Comparison of ENCODE assay signal across 23 cellular contexts in the genomic region with DNA sequence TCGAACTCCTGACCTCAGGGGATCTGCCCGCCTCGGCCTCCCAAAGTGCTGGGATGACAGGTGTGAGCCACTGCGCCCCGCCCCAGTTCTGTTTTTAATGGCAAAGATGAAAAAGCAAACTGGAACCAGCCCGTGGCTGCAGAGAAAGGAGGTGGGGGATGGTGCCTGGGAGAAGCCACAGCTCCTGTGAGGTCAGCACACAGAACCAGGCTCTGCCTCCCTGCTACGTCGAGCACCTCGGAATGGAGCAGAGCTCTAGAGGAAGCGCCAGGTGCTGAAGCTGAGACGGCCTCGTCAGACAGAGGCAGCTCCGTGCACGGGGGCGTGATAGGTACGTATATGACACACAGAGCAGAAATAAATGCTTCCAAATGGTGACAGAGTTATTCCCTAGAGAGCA. TPM values are rescaled to one million over a fixed set of nuclear protein-coding genes. Genes with fewer than 3 reads are reported as not detected.
A peak's percentile ranks its signal among the peaks of the same experiment; 100 is the strongest.
DNase-seq lines count a peak whose midpoint lies in the region; ATAC-seq lines count a peak whose summit lies in the region.
"Had no signal": no experiment of that assay in that cellular context is flagged by ENCODE, and none has a peak within 500 bp of the region (broad histone marks: within the 10 kb centered on the region; RNA-seq: fewer than 3 reads in every experiment).

No MANE protein-coding gene starts in this region.

- H3K4me1 Mint-ChIP-seq in activated T-cell treated with anti-CD3 and anti-CD28 coated beads, Interleukin-2, amount 50 U/mL, for 24 hours (ENCODE audit: low read depth): peaks cover 2% of the 10 kb centered on the region
- H3K4me1 Mint-ChIP-seq in activated T-cell treated with anti-CD3 and anti-CD28 coated beads, Interleukin-2, amount 50 U/mL, for 4 hours (ENCODE audit: low read depth): no peaks in the 10 kb centered on the region
- H3K4me1 Mint-ChIP-seq in activated CD4-positive, alpha-beta T cell treated with anti-CD3 and anti-CD28 coated beads, Interleukin-2, amount 10 ng/mL, durations not matched to agents 7 days and 5 days: peaks cover 3% of the 10 kb centered on the region

- CTCF ChIA-PET in activated CD4-positive, alpha-beta T cell treated with anti-CD3 and anti-CD28 coated beads, Interleukin-2, amount 10 ng/mL, durations not matched to agents 7 days and 5 days (lab: Charles Lee): no interaction called here

- no peak for ATAC-seq in activated T-cell treated with anti-CD3 and anti-CD28 coated beads, Interleukin-2, amount 50 U/mL, for 4 hours
- ATAC-seq in HG03521 (IDR thresholded peaks at IDR 0.05; ENCODE audit: unreplicated experiment): no peak
- ATAC-seq in GM21528 (IDR thresholded peaks at IDR 0.05; ENCODE audit: low FRiP score, unreplicated experiment): no peak
- ATAC-seq in GM18909 (IDR thresholded peaks at IDR 0.05; ENCODE audit: poor library complexity, unreplicated experiment): no peak

- POLR2A ChIA-PET in activated CD4-positive, alpha-beta T cell treated with anti-CD3 and anti-CD28 coated beads, Interleukin-2, amount 10 ng/mL, durations not matched to agents 7 days and 5 days (lab: Charles Lee): no interaction called here

- H3K9me3 Mint-ChIP-seq in activated T-cell treated with anti-CD3 and anti-CD28 coated beads, Interleukin-2, amount 50 U/mL, for 24 hours: no peaks in the 10 kb centered on the region
- no peaks in the 10 kb centered on the region for H3K9me3 Mint-ChIP-seq in activated T-cell treated with anti-CD3 and anti-CD28 coated beads, Interleukin-2, amount 50 U/mL, for 4 hours
- no peaks in the 10 kb centered on the region for H3K9me3 Mint-ChIP-seq in activated CD4-positive, alpha-beta T cell treated with anti-CD3 and anti-CD28 coated beads, Interleukin-2, amount 10 ng/mL, durations not matched to agents 7 days and 5 days

- H3K4me3 Mint-ChIP-seq in activated T-cell treated with anti-CD3 and anti-CD28 coated beads, Interleukin-2, amount 50 U/mL, for 24 hours: no peak overlapping the region
- no peak overlapping the region for H3K4me3 Mint-ChIP-seq in activated T-cell treated with anti-CD3 and anti-CD28 coated beads, Interleukin-2, amount 50 U/mL, for 4 hours
- H3K4me3 Mint-ChIP-seq in activated CD4-positive, alpha-beta T cell treated with anti-CD3 and anti-CD28 coated beads, Interleukin-2, amount 10 ng/mL, durations not matched to agents 7 days and 5 days: no peak overlapping the region
- H3K4me3 Mint-ChIP-seq: CD14-positive monocyte had no signal

- H3K27ac Mint-ChIP-seq in activated T-cell treated with anti-CD3 and anti-CD28 coated beads, Interleukin-2, amount 50 U/mL, for 24 hours: peak overlapping the region; percentile 23
- H3K27ac Mint-ChIP-seq in activated CD4-positive, alpha-beta T cell treated with anti-CD3 and anti-CD28 coated beads, Interleukin-2, amount 10 ng/mL, durations not matched to agents 7 days and 5 days: no peak overlapping the region

- no peak for DNase-seq in activated T-cell treated with anti-CD3 and anti-CD28 coated beads, Interleukin-2, amount 50 U/mL, for 24 hours
- DNase-seq in activated T-cell treated with anti-CD3 and anti-CD28 coated beads, Interleukin-2, amount 50 U/mL, for 4 hours: no peak
- DNase-seq in NCI-H2107 (lab: John Stamatoyannopoulos, UW): peak; percentile 80
- peak; percentile 42 to 96 (median 78) for DNase-seq in head of caudate nucleus
- DNase-seq in activated CD4-positive, alpha-beta T cell treated with anti-CD3 and anti-CD28 coated beads, Interleukin-2, amount 10 ng/mL, durations not matched to agents 7 days and 5 days: no peak
- DNase-seq: Caco-2, DMS53, KG1, MG63, NCI-H1105 treated with DMSO at 0.1 percent for 48 hours, NCI-H187 treated with DMSO at 0.1 percent for 48 hours, NCI-H2171 treated with DMSO at 0.1 percent for 48 hours, NCI-H524, PC-9, Right ventricle myocardium superior, SK-N-SH had no signal

- peaks cover under 1% of the 10 kb centered on the region for H3K27me3 Mint-ChIP-seq in activated T-cell treated with anti-CD3 and anti-CD28 coated beads, Interleukin-2, amount 50 U/mL, for 24 hours
- H3K27me3 Mint-ChIP-seq in activated T-cell treated with anti-CD3 and anti-CD28 coated beads, Interleukin-2, amount 50 U/mL, for 4 hours (ENCODE audit: low read depth): no peaks in the 10 kb centered on the region
- no peaks in the 10 kb centered on the region for H3K27me3 Mint-ChIP-seq in activated CD4-positive, alpha-beta T cell treated with anti-CD3 and anti-CD28 coated beads, Interleukin-2, amount 10 ng/mL, durations not matched to agents 7 days and 5 days

- intact Hi-C loops in head of caudate nucleus (cut with DNase I): no loop called here

- peaks cover 47% of the 10 kb centered on the region for H3K36me3 Mint-ChIP-seq in activated T-cell treated with anti-CD3 and anti-CD28 coated beads, Interleukin-2, amount 50 U/mL, for 24 hours (ENCODE audit: low read depth)
- peaks cover 6% of the 10 kb centered on the region for H3K36me3 Mint-ChIP-seq in activated T-cell treated with anti-CD3 and anti-CD28 coated beads, Interleukin-2, amount 50 U/mL, for 4 hours (ENCODE audit: insufficient read depth)
- peaks cover 9% of the 10 kb centered on the region for H3K36me3 Mint-ChIP-seq in activated CD4-positive, alpha-beta T cell treated with anti-CD3 and anti-CD28 coated beads, Interleukin-2, amount 10 ng/mL, durations not matched to agents 7 days and 5 days (ENCODE audit: low read depth)

RNA-seq across cellular contexts. Expression of gene DRD4, which starts 8.5 kb away (rescaled TPM):
- under 1 TPM in 2 of 3 donors, not detected in 1; 0.13 to 0.28 TPM for total RNA-seq in activated T-cell treated with anti-CD3 and anti-CD28 coated beads, Interleukin-2, amount 50 U/mL, for 4 hours
- total RNA-seq in activated CD4-positive, alpha-beta T cell treated with anti-CD3 and anti-CD28 coated beads, Interleukin-2, amount 10 ng/mL, durations not matched to agents 7 days and 5 days: under 1 TPM; 0.21 to 0.30 TPM
- total RNA-seq: A172, Right ventricle myocardium superior had no signal

RNA-seq across cellular contexts. Expression of gene SCT, which starts 18.6 kb away (rescaled TPM):
- not detected for total RNA-seq in activated T-cell treated with anti-CD3 and anti-CD28 coated beads, Interleukin-2, amount 50 U/mL, for 4 hours
- total RNA-seq in activated CD4-positive, alpha-beta T cell treated with anti-CD3 and anti-CD28 coated beads, Interleukin-2, amount 10 ng/mL, durations not matched to agents 7 days and 5 days: not detected
- total RNA-seq: A172; Caco-2; PC-9; Right ventricle myocardium superior; T-helper 1 cell treated with Interleukin-12 subunit alpha and Interleukin-12 subunit beta and Interleukin-4 antibody, amounts not matched to agents 30 ng/mL and 1 ng/mL, for 36 hours had no signal

RNA-seq across cellular contexts. Expression of gene CDHR5, which starts 20.8 kb away (rescaled TPM):
- total RNA-seq in activated T-cell treated with anti-CD3 and anti-CD28 coated beads, Interleukin-2, amount 50 U/mL, for 4 hours: not detected
- not detected for total RNA-seq in activated CD4-positive, alpha-beta T cell treated with anti-CD3 and anti-CD28 coated beads, Interleukin-2, amount 10 ng/mL, durations not matched to agents 7 days and 5 days
- total RNA-seq: A172; H1; PC-9; Right ventricle myocardium superior; T-helper 1 cell treated with Interleukin-12 subunit alpha and Interleukin-12 subunit beta and Interleukin-4 antibody, amounts not matched to agents 30 ng/mL and 1 ng/mL, for 36 hours had no signal

RNA-seq across cellular contexts. Expression of gene IRF7, which starts 29.8 kb away (rescaled TPM):
- 10 to 100 TPM; 16.3 to 26.7 (median 17.7) TPM for total RNA-seq in activated T-cell treated with anti-CD3 and anti-CD28 coated beads, Interleukin-2, amount 50 U/mL, for 4 hours
- total RNA-seq in activated CD4-positive, alpha-beta T cell treated with anti-CD3 and anti-CD28 coated beads, Interleukin-2, amount 10 ng/mL, durations not matched to agents 7 days and 5 days: 100 to 1,000 TPM; 152 to 154 TPM

RNA-seq across cellular contexts. Expression of gene DEAF1, which starts 49.5 kb away (rescaled TPM):
- total RNA-seq in activated T-cell treated with anti-CD3 and anti-CD28 coated beads, Interleukin-2, amount 50 U/mL, for 4 hours: 10 to 100 TPM; 53.1 to 59.6 (median 54.5) TPM
- 10 to 100 TPM; 44.0 to 48.8 TPM for total RNA-seq in activated CD4-positive, alpha-beta T cell treated with anti-CD3 and anti-CD28 coated beads, Interleukin-2, amount 10 ng/mL, durations not matched to agents 7 days and 5 days

Comparison
In these comparisons a context has a peak if more than half of its experiments do, and no peak if none do; other contexts are left out.
1. DNase-seq: peak in NCI-H2107 (single experiment) and head of caudate nucleus (42 of 42); none in activated T-cell treated with anti-CD3 and anti-CD28 coated beads, Interleukin-2, amount 50 U/mL, for 24 hours (single experiment), activated T-cell treated with anti-CD3 and anti-CD28 coated beads, Interleukin-2, amount 50 U/mL, for 4 hours (single experiment) and activated CD4-positive, alpha-beta T cell treated with anti-CD3 and anti-CD28 coated beads, Interleukin-2, amount 10 ng/mL, durations not matched to agents 7 days and 5 days (single experiment).